21 cellular contexts compared by ENCODE assay signal in genomic region chr15:89770041-89770440, GRCh38. TPM values are rescaled to one million over a fixed set of nuclear protein-coding genes. Genes with fewer than 3 reads are reported as not detected.
DNase-seq lines count a peak whose midpoint lies in the region; ATAC-seq, FAIRE-seq and TF ChIP-seq lines count a peak whose summit lies in the region.
"Had no signal": no experiment of that assay in that cellular context is flagged by ENCODE, and none has a peak within 500 bp of the region (broad histone marks: within the 10 kb centered on the region; RNA-seq: fewer than 3 reads in every experiment).

No MANE protein-coding gene starts in this region.

- H3K27me3 ChIP-seq in AG04450 (ENCODE audit: control insufficient read depth, insufficient read depth, low read length), result no peaks in the 10 kb centered on the region
- no peaks in the 10 kb centered on the region for H3K27me3 ChIP-seq in HAP-1 (ENCODE audit: low read depth)
- H3K27me3 ChIP-seq: ascending aorta, gastrocnemius medialis, neutrophil, suprapubic skin had no signal

- peaks cover 30% of the 10 kb centered on the region for H3K4me1 Mint-ChIP-seq in HFFc6 (ENCODE audit: low read depth)

- TF ChIP-seq CTCF in AG04450 (IDR thresholded peaks at IDR 0.05; ENCODE audit: low read depth, low read length) (no peak), HFFc6 (IDR thresholded peaks at IDR 0.05) (no peak)

- H3K4me1 ChIP-seq in HAP-1, result no peaks in the 10 kb centered on the region; the same call in 1 of the 2 replicates
- H3K4me1 ChIP-seq: ascending aorta had no signal

- no peaks in the 10 kb centered on the region for H3K36me3 ChIP-seq in HAP-1 (replicated peaks)
- H3K36me3 ChIP-seq: ascending aorta, gastrocnemius medialis, neutrophil, suprapubic skin had no signal

- peak overlapping the region; percentile 31 for H3K27ac ChIP-seq in AG04450 (ENCODE audit: low read depth, low read length)
- H3K27ac ChIP-seq: ascending aorta, gastrocnemius medialis, neutrophil, suprapubic skin had no signal

- no peak overlapping the region for H3K4me3 Mint-ChIP-seq in HFFc6
- H3K4me3 Mint-ChIP-seq: CD4-positive, alpha-beta T cell had no signal

- in situ Hi-C loops in HAP-1 (cut with MboI; ENCODE audit: low sequenced_read_pairs), result no loop called here

- no peak for ATAC-seq in HG03280 (IDR thresholded peaks at IDR 0.05; ENCODE audit: unreplicated experiment)
- ATAC-seq: gastrocnemius medialis had no signal

- peak overlapping the region; percentile 63 for H3K27ac Mint-ChIP-seq in HFFc6
- H3K27ac Mint-ChIP-seq: CD4-positive, alpha-beta T cell had no signal

- H3K36me3 Mint-ChIP-seq in HFFc6 (ENCODE audit: low read depth), result no peaks in the 10 kb centered on the region

- POLR2A ChIA-PET in AG04450 (lab: Yijun Ruan, JAX), result no interaction called here

- CTCF ChIA-PET in AG04450 (lab: Charles Lee), result interaction anchor here (1.1 to 6.9 kb wide), 5 partner anchors 10 to 107 kb away, joined by 3 to 58 read pairs (median 12); no protein-coding TSS in a partner anchor

- no peak for DNase-seq in AG04450 (ENCODE audit: low read depth, low spot score)
- DNase-seq in HFFc6, result peak; percentile 42
- DNase-seq in astrocyte of the hippocampus (ENCODE audit: low read depth, low spot score), result peak; percentile 41
- DNase-seq in iris pigment epithelial cell (ENCODE audit: low read depth), result peak; percentile 23
- DNase-seq in DMS114 treated with DMSO at 0.1 percent for 48 hours (lab: John Stamatoyannopoulos, UW; ENCODE audit: unreplicated experiment), result no peak
- no peak for DNase-seq in HAP-1 (ENCODE audit: low spot score in 2 of 2)
- no peak for DNase-seq in urothelium cell line (ENCODE audit: low spot score)
- DNase-seq: ACHN; activated CD4-positive, alpha-beta T cell treated with anti-CD3 and anti-CD28 coated beads for 48 hours; activated CD8-positive, alpha-beta memory T cell treated with anti-CD3 and anti-CD28 coated beads, Interleukin-2, amount 50 U/mL, for 4 hours; activated gamma-delta T cell; CD4-positive, alpha-beta T cell; cortex of kidney; gastrocnemius medialis; KBM-7; NCI-H2029; NCI-H510A had no signal

- H3K4me3 ChIP-seq in AG04450 (ENCODE audit: low read depth, low read length) (no peak overlapping the region), HAP-1 (no peak overlapping the region)
- H3K4me3 ChIP-seq: ascending aorta, gastrocnemius medialis, suprapubic skin had no signal

- H3K27me3 Mint-ChIP-seq in HFFc6 (ENCODE audit: insufficient read depth), result peaks cover 1% of the 10 kb centered on the region; the same call in 1 of the 2 replicates

- H3K9me3 Mint-ChIP-seq in HFFc6, result no peaks in the 10 kb centered on the region
- H3K9me3 Mint-ChIP-seq: CD4-positive, alpha-beta T cell had no signal

- FAIRE-seq in urothelium cell line (lab: Jason Lieb, UNC), result no peak

- H3K9me3 ChIP-seq in AG04450 (ENCODE audit: control insufficient read depth, insufficient read depth, low read length) (no peaks in the 10 kb centered on the region; the same call in 1 of the 2 replicates), HAP-1 (no peaks in the 10 kb centered on the region)
- H3K9me3 ChIP-seq: ascending aorta, gastrocnemius medialis, neutrophil, suprapubic skin had no signal

RNA-seq across cellular contexts. Expression of gene MESP2, which starts 6.1 kb away (rescaled TPM):
- 0.20 and 0.22 TPM in 2 replicates for polyA plus RNA-seq in AG04450 (2011; rRNA removed)
- not detected in 2 replicates for polyA minus RNA-seq in AG04450 (2011; rRNA and poly(A)+ RNA removed)
- total RNA-seq in HFFc6 (2021; fragmentation: NEBNext Ultra II Directional; extraction: Animal tissue kit (Norgen Biotek cat#: 25700)), result under 1 TPM in 3 of 6 experiments, not detected in 3; 0.19 to 0.26 (median 0.21) TPM
- total RNA-seq: ascending aorta; CD4-positive, alpha-beta T cell; gastrocnemius medialis had no signal

RNA-seq across cellular contexts. Expression of gene MESP1, which starts 19.0 kb away (rescaled TPM):
- 0.17 and 0.30 TPM in 2 replicates for polyA plus RNA-seq in AG04450 (2011; rRNA removed)
- not detected in 2 replicates for polyA minus RNA-seq in AG04450 (2011; rRNA and poly(A)+ RNA removed)
- under 1 TPM; 0.13 to 0.57 (median 0.26) TPM for total RNA-seq in HFFc6 (2021; fragmentation: NEBNext Ultra II Directional; extraction: Animal tissue kit (Norgen Biotek cat#: 25700))

RNA-seq across cellular contexts. Expression of gene ANPEP, which starts 44.6 kb away (rescaled TPM):
- polyA plus RNA-seq in AG04450 (2011; rRNA removed), result 49.7 and 72.9 TPM in 2 replicates
- 55.2 and 79.5 TPM in 2 replicates for polyA minus RNA-seq in AG04450 (2011; rRNA and poly(A)+ RNA removed)
- total RNA-seq in HFFc6 (2021; fragmentation: NEBNext Ultra II Directional; extraction: Animal tissue kit (Norgen Biotek cat#: 25700)), result 100 to 1,000 TPM; 502 to 857 (median 524) TPM

Comparison
In these comparisons a context has a peak if more than half of its experiments do, and no peak if none do; other contexts are left out.
1. DNase-seq: peak in HFFc6 (single experiment), astrocyte of the hippocampus (single experiment) and iris pigment epithelial cell (single experiment); none in AG04450 (single experiment), DMS114 treated with DMSO at 0.1 percent for 48 hours (single experiment), HAP-1 (0 of 2) and urothelium cell line (single experiment).